Comparison of ENCODE assay signal across 9 cellular contexts in genomic region chr1:200242379-200243041, GRCh38.
DNase-seq lines count a peak whose midpoint lies in the region; ATAC-seq and TF ChIP-seq lines count a peak whose summit lies in the region.
"Had no signal": no experiment of that assay in that cellular context is flagged by ENCODE, and none has a peak within 500 bp of the region (broad histone marks: within the 10 kb centered on the region; RNA-seq: fewer than 3 reads in every experiment).

No MANE protein-coding gene starts in this region.

- no peaks in the 10 kb centered on the region for H3K36me3 ChIP-seq in muscle layer of duodenum (ENCODE audit: control insufficient read depth in 1 of 2, insufficient read depth in 2 of 2, low read length in 2 of 2)
- H3K36me3 ChIP-seq: vagina had no signal

- no peaks in the 10 kb centered on the region for H3K9me3 ChIP-seq in muscle layer of duodenum (ENCODE audit: control insufficient read depth in 1 of 2, low read length in 2 of 2)
- H3K9me3 ChIP-seq: vagina had no signal

- peaks cover 8 to 9% of the 10 kb centered on the region in 2 donors for H3K4me1 ChIP-seq in muscle layer of duodenum (ENCODE audit: control insufficient read depth in 1 of 2, insufficient read depth in 2 of 2, low read length in 2 of 2)
- H3K4me1 ChIP-seq: vagina had no signal

- intact Hi-C loops in CD14-positive monocyte (cut with micrococcal nuclease): no loop called here

- DNase-seq in CD14-positive monocyte (ENCODE audit: low spot score) (no peak), NCI-H1436 treated with DMSO at 0.1 percent for 48 hours (lab: John Stamatoyannopoulos, UW) (peak; percentile 42), dermis blood vessel endothelial cell (peak; percentile 80), SW 1271 (lab: John Stamatoyannopoulos, UW) (no peak), CD1c-positive myeloid dendritic cell (ENCODE audit: extremely low spot score) (no peak)
- DNase-seq in stimulated activated naive CD8-positive, alpha-beta T cell treated with anti-CD3 and anti-CD28 coated beads, Interleukin-15, Interleukin-2, amounts not matched to agents 100 U/mL and 50 U/mL, for 24 hours: no peak
- no peak for DNase-seq in NK-92 treated with Interleukin-12 subunit alpha and Interleukin-12 subunit beta, amount 100 ng/mL, for 24 hours (lab: John Stamatoyannopoulos, UW)

- peak overlapping the region in 1 of 7 donors; percentile 66 for H3K27ac Mint-ChIP-seq in CD14-positive monocyte

- H3K27ac ChIP-seq in muscle layer of duodenum (ENCODE audit: low read length): peak overlapping the region; percentile 46
- H3K27ac ChIP-seq: vagina had no signal

- H3K36me3 Mint-ChIP-seq in CD14-positive monocyte: no peaks in the 10 kb centered on the region

- TF ChIP-seq CTCF in CD14-positive monocyte (IDR thresholded peaks at IDR 0.05): no peak

- peak overlapping the region; percentile 50 to 60 for H3K4me3 ChIP-seq in muscle layer of duodenum (ENCODE audit: low read depth in 1 of 2, low read length in 2 of 2)

- peaks cover 30% of the 10 kb centered on the region for H3K4me1 Mint-ChIP-seq in CD14-positive monocyte

- no peak for ATAC-seq in stimulated activated naive CD8-positive, alpha-beta T cell treated with anti-CD3 and anti-CD28 coated beads, Interleukin-15, Interleukin-2, amounts not matched to agents 100 U/mL and 50 U/mL, for 24 hours

- H3K27me3 Mint-ChIP-seq in CD14-positive monocyte (ENCODE audit: low read depth in 3 of 3): peaks cover 0 to 1% (median under 1%) of the 10 kb centered on the region in 3 donors

- H3K27me3 ChIP-seq in muscle layer of duodenum (ENCODE audit: low read depth, low read length): no peaks in the 10 kb centered on the region
- H3K27me3 ChIP-seq: vagina had no signal

- peak overlapping the region; percentile 31 to 79 for H3K4me3 Mint-ChIP-seq in CD14-positive monocyte

- H3K9me3 Mint-ChIP-seq in CD14-positive monocyte: peaks cover 0 to 1% (median 0%) of the 10 kb centered on the region in 7 donors

Comparison
In these comparisons a context has a peak if more than half of its experiments do, and no peak if none do; other contexts are left out.
1. DNase-seq: peak in NCI-H1436 treated with DMSO at 0.1 percent for 48 hours (single experiment) and dermis blood vessel endothelial cell (single experiment); none in CD14-positive monocyte (single experiment), stimulated activated naive CD8-positive, alpha-beta T cell treated with anti-CD3 and anti-CD28 coated beads, Interleukin-15, Interleukin-2, amounts not matched to agents 100 U/mL and 50 U/mL, for 24 hours (single experiment), NK-92 treated with Interleukin-12 subunit alpha and Interleukin-12 subunit beta, amount 100 ng/mL, for 24 hours (single experiment), SW 1271 (0 of 2) and CD1c-positive myeloid dendritic cell (single experiment).